15 cellular contexts compared by ENCODE assay signal in the genomic region with DNA sequence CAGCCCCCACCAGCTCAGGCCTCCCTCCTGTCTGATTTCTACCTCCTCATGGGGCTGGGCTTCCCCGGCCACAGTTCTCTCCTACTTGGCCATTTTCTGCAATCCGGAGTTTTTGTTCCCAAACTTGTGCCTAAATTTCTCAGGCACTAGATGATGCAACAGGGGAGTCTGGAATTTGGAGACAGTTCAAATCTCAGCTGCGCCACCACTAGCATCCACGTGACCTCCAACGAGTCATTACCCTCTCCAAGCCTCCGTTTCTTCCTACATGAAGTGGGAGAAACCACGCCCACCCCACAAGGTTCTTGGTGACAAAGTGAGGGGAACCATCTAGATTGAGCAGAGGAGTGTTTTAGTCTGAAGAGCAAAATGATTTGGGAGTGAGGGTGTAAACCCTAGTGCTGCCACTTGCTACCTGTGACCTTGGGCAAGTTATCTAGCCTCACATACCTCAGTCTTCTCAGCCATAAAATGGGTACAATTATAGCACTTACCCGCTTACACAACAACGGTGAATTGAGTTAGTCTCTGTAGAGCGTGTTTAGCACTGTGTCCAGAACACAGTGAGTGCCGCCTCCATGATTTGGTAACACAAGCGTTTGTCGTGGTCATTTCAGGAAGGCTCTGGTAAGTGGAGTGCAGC.
DNase-seq lines count a peak whose midpoint lies in the region; ATAC-seq and TF ChIP-seq lines count a peak whose summit lies in the region.
"Had no signal": no experiment of that assay in that cellular context is flagged by ENCODE, and none has a peak within 500 bp of the region (broad histone marks: within the 10 kb centered on the region; RNA-seq: fewer than 3 reads in every experiment).

No MANE protein-coding gene starts in this region.

- H3K27me3 ChIP-seq in BJ (ENCODE audit: control insufficient read depth, insufficient read depth, low read length) (no peaks in the 10 kb centered on the region), fibroblast of lung (ENCODE audit: control insufficient read depth, insufficient read depth, low read length) (no peaks in the 10 kb centered on the region)
- H3K27me3 ChIP-seq: SJCRH30 had no signal

- peaks cover 45% of the 10 kb centered on the region for H3K4me1 Mint-ChIP-seq in nephron progenitor cell
- H3K4me1 Mint-ChIP-seq: activated naive CD4-positive, alpha-beta T cell treated with anti-CD3 and anti-CD28 coated beads, Interleukin-2, amount 50 U/mL, for 24 hours had no signal

- no peak overlapping the region for H2AFZ ChIP-seq in fibroblast of lung (ENCODE audit: low read length)

- H3K79me2 ChIP-seq in fibroblast of lung (ENCODE audit: control insufficient read depth, insufficient read depth, low read length) = no peaks in the 10 kb centered on the region

- H3K9me3 ChIP-seq in fibroblast of lung (ENCODE audit: control insufficient read depth, insufficient read depth, low read depth, low read length) = no peaks in the 10 kb centered on the region
- H3K9me3 ChIP-seq: SJCRH30 had no signal

- POLR2A ChIA-PET in BJ (lab: Charles Lee) = interaction anchor here (0.6 kb wide), 1 partner anchor 243 kb away, joined by 7 read pairs; no protein-coding TSS in a partner anchor

- no peak overlapping the region for H3K9ac ChIP-seq in fibroblast of lung (ENCODE audit: insufficient read depth, low read length)

- H3K27ac ChIP-seq in fibroblast of lung (ENCODE audit: insufficient read depth, low read length) = no peak overlapping the region
- H3K27ac ChIP-seq: SJCRH30 had no signal

- H3K36me3 ChIP-seq in BJ (ENCODE audit: control insufficient read depth, insufficient read depth, low read length) = no peaks in the 10 kb centered on the region
- H3K36me3 ChIP-seq in fibroblast of lung (ENCODE audit: control insufficient read depth, insufficient read depth, low read length) = no peaks in the 10 kb centered on the region
- H3K36me3 ChIP-seq: SJCRH30 had no signal

- CTCF ChIA-PET in BJ (lab: Yijun Ruan, JAX) = interaction anchor here (0.8 to 4.8 kb wide), 3 partner anchors 60 to 225 kb away, joined by 3 to 51 read pairs (median 13); no protein-coding TSS in a partner anchor

- H3K36me3 Mint-ChIP-seq in nephron progenitor cell (ENCODE audit: low read depth) = no peaks in the 10 kb centered on the region
- H3K36me3 Mint-ChIP-seq: activated naive CD4-positive, alpha-beta T cell treated with anti-CD3 and anti-CD28 coated beads, Interleukin-2, amount 50 U/mL, for 24 hours; CD8-positive, alpha-beta T cell had no signal

- TF ChIP-seq CTCF in BJ (IDR thresholded peaks at IDR 0.05; ENCODE audit: insufficient read depth, low read depth, low read length) (no peak), fibroblast of lung (conservative IDR thresholded peaks at IDR 0.05 in 1 of 2, IDR thresholded peaks at IDR 0.05 in 1 of 2; ENCODE audit: low read depth in 1 of 2, low read length in 2 of 2) (no peak), nephron progenitor cell (IDR thresholded peaks at IDR 0.05) (no peak)

- H3K9me3 Mint-ChIP-seq in nephron progenitor cell = no peaks in the 10 kb centered on the region
- H3K9me3 Mint-ChIP-seq: activated naive CD4-positive, alpha-beta T cell treated with anti-CD3 and anti-CD28 coated beads, Interleukin-2, amount 50 U/mL, for 24 hours; CD8-positive, alpha-beta T cell; stimulated activated naive CD8-positive, alpha-beta T cell treated with anti-CD3 and anti-CD28 coated beads, Interleukin-15, amount 100 ng/mL, for 72 hours had no signal

- H3K4me3 ChIP-seq in BJ (ENCODE audit: low read depth, low read length) (no peak overlapping the region), fibroblast of lung (replicated peaks in 1 of 4; ENCODE audit: control extremely low read depth in 1 of 4, insufficient read depth in 1 of 4, low read depth in 3 of 4, low read length in 4 of 4) (no peak overlapping the region)
- H3K4me3 ChIP-seq: SJCRH30 had no signal

- DNase-seq in BJ (ENCODE audit: low read depth) (peak; percentile 25), LHCN-M2 (ENCODE audit: low read depth) (peak; percentile 64), fibroblast of lung (ENCODE audit: low read depth in 2 of 2) (peak; percentile 66 to 90), nephron progenitor cell (no peak), RPMI8226 (no peak), GDM1 (lab: John Stamatoyannopoulos, UW) (no peak)
- DNase-seq: CD8-positive, alpha-beta T cell; hippocampal formation; NCI-H1048; NCI-H510A treated with DMSO at 0.1 percent for 48 hours; SJCRH30; stimulated activated naive CD8-positive, alpha-beta T cell treated with anti-CD3 and anti-CD28 coated beads, Interleukin-15, amount 100 ng/mL, for 72 hours had no signal

- no peak for ATAC-seq in GM19452 (IDR thresholded peaks at IDR 0.05; ENCODE audit: unreplicated experiment)
- ATAC-seq in HG02840 (IDR thresholded peaks at IDR 0.05; ENCODE audit: low FRiP score, unreplicated experiment) = no peak
- ATAC-seq: CD8-positive, alpha-beta T cell; stimulated activated naive CD8-positive, alpha-beta T cell treated with anti-CD3 and anti-CD28 coated beads, Interleukin-15, amount 100 ng/mL, for 72 hours had no signal

- peaks cover 13% of the 10 kb centered on the region for H3K4me1 ChIP-seq in fibroblast of lung (ENCODE audit: control insufficient read depth, extremely low read depth, insufficient read depth, low read length)

- no peaks in the 10 kb centered on the region for H4K20me1 ChIP-seq in fibroblast of lung (ENCODE audit: control insufficient read depth, extremely low read depth, insufficient read depth, low read length)

- H3K4me3 Mint-ChIP-seq in nephron progenitor cell = peak overlapping the region; percentile 48
- H3K4me3 Mint-ChIP-seq: activated naive CD4-positive, alpha-beta T cell treated with anti-CD3 and anti-CD28 coated beads, Interleukin-2, amount 50 U/mL, for 24 hours; CD8-positive, alpha-beta T cell; stimulated activated naive CD8-positive, alpha-beta T cell treated with anti-CD3 and anti-CD28 coated beads, Interleukin-15, amount 100 ng/mL, for 72 hours had no signal

- H3K27ac Mint-ChIP-seq in nephron progenitor cell = no peak overlapping the region
- H3K27ac Mint-ChIP-seq: activated naive CD4-positive, alpha-beta T cell treated with anti-CD3 and anti-CD28 coated beads, Interleukin-2, amount 50 U/mL, for 24 hours; CD8-positive, alpha-beta T cell; stimulated activated naive CD8-positive, alpha-beta T cell treated with anti-CD3 and anti-CD28 coated beads, Interleukin-15, amount 100 ng/mL, for 72 hours had no signal

- peaks cover 31% of the 10 kb centered on the region for H3K27me3 Mint-ChIP-seq in nephron progenitor cell (ENCODE audit: low read depth, poor library complexity)

- peak overlapping the region; percentile 0 for H3K4me2 ChIP-seq in fibroblast of lung (ENCODE audit: extremely low read depth, insufficient read depth, low read length)

Comparison
In these comparisons a context has a peak if more than half of its experiments do, and no peak if none do; other contexts are left out.
1. DNase-seq: peak in BJ (single experiment), LHCN-M2 (single experiment) and fibroblast of lung (2 of 2); none in nephron progenitor cell (single experiment), RPMI8226 (single experiment) and GDM1 (single experiment).